In genomic region chr9:136847065-136847826, GRCh38 we compare ENCODE assay signal across 8 cellular contexts. TPM values are rescaled to one million over a fixed set of nuclear protein-coding genes. Genes with fewer than 3 reads are reported as not detected.
DNase-seq lines count a peak whose midpoint lies in the region; ATAC-seq and TF ChIP-seq lines count a peak whose summit lies in the region.

No MANE protein-coding gene starts in this region.

- H3K36me3 Mint-ChIP-seq in activated CD8-positive, alpha-beta T cell treated with anti-CD3 and anti-CD28 coated beads, Interleukin-2, amount 10 ng/mL, durations not matched to agents 7 days and 5 days (ENCODE audit: low read depth), result peaks cover 16% of the 10 kb centered on the region

- no peak for TF ChIP-seq POLR2A in prostate gland (IDR thresholded peaks at IDR 0.05)

- intact Hi-C loops in prostate gland (cut with DNase I), result loop anchor here (5.0 to 10.0 kb wide), 2 partner anchors 55 to 122 kb away; partner anchors contain the start of gene TMEM141

- peak overlapping the region; percentile 77 for H3K27ac Mint-ChIP-seq in activated CD8-positive, alpha-beta T cell treated with anti-CD3 and anti-CD28 coated beads, Interleukin-2, amount 10 ng/mL, durations not matched to agents 7 days and 5 days

- H3K27me3 ChIP-seq in prostate gland (replicated peaks; ENCODE audit: insufficient read depth), result no peaks in the 10 kb centered on the region

- H3K36me3 ChIP-seq in prostate gland, result no peaks in the 10 kb centered on the region

- peaks cover 29% of the 10 kb centered on the region for H3K4me1 Mint-ChIP-seq in activated CD8-positive, alpha-beta T cell treated with anti-CD3 and anti-CD28 coated beads, Interleukin-2, amount 10 ng/mL, durations not matched to agents 7 days and 5 days (ENCODE audit: low read depth)

- peaks cover 13% of the 10 kb centered on the region for H3K27me3 Mint-ChIP-seq in activated CD8-positive, alpha-beta T cell treated with anti-CD3 and anti-CD28 coated beads, Interleukin-2, amount 10 ng/mL, durations not matched to agents 7 days and 5 days (ENCODE audit: low read depth)

- no peaks in the 10 kb centered on the region for H3K9me3 Mint-ChIP-seq in activated CD8-positive, alpha-beta T cell treated with anti-CD3 and anti-CD28 coated beads, Interleukin-2, amount 10 ng/mL, durations not matched to agents 7 days and 5 days (ENCODE audit: insufficient read depth)

- POLR2A ChIA-PET in activated CD8-positive, alpha-beta T cell treated with anti-CD3 and anti-CD28 coated beads, Interleukin-2, amount 10 ng/mL, durations not matched to agents 7 days and 5 days (lab: Charles Lee), result interaction anchor here (1.1 to 1.5 kb wide), 4 partner anchors 34 to 55 kb away, joined by 3 to 6 read pairs (median 4); partner anchors contain the start of gene TRAF2

- H3K4me1 ChIP-seq in prostate gland (replicated peaks), result peaks cover 10% of the 10 kb centered on the region

- DNase-seq in CMK (ENCODE audit: low read depth) (peak; percentile 74), foreskin melanocyte (peak; percentile 42), prostate gland (ENCODE audit: low spot score) (no peak)
- DNase-seq in Jurkat, Clone E6-1 (ENCODE audit: low read depth, low spot score), result no peak
- DNase-seq in activated CD8-positive, alpha-beta T cell treated with anti-CD3 and anti-CD28 coated beads, Interleukin-2, amount 10 ng/mL, durations not matched to agents 7 days and 5 days, result no peak
- no peak for DNase-seq in activated CD4-positive, CD25-positive, alpha-beta regulatory T cell treated with anti-CD3 and anti-CD28 coated beads, Interleukin-2, amount 50 U/mL, for 72 hours

- peak overlapping the region; percentile 84 to 91 for H3K27ac ChIP-seq in prostate gland

- peak overlapping the region; percentile 80 for H3K4me3 ChIP-seq in Jurkat, Clone E6-1 (ENCODE audit: low read length)
- peak overlapping the region; percentile 50 to 56 for H3K4me3 ChIP-seq in prostate gland

- CTCF ChIA-PET in activated CD8-positive, alpha-beta T cell treated with anti-CD3 and anti-CD28 coated beads, Interleukin-2, amount 10 ng/mL, durations not matched to agents 7 days and 5 days (lab: Charles Lee), result interaction anchor here (1.1 to 1.8 kb wide), 6 partner anchors 34 to 188 kb away, joined by 3 to 9 read pairs (median 5); partner anchors contain the start of gene TRAF2

- TF ChIP-seq CTCF in prostate gland (IDR thresholded peaks at IDR 0.05), result no peak

- H3K9me3 ChIP-seq in prostate gland, result no peaks in the 10 kb centered on the region

- WGBS in prostate gland, result 3% methylated on average over 66 of the region's 78 CpGs

- ATAC-seq in activated CD8-positive, alpha-beta T cell treated with anti-CD3 and anti-CD28 coated beads, Interleukin-2, amount 10 ng/mL, durations not matched to agents 7 days and 5 days, result no peak
- ATAC-seq in GM21423 (IDR thresholded peaks at IDR 0.05; ENCODE audit: unreplicated experiment), result no peak
- ATAC-seq in GM18511 (IDR thresholded peaks at IDR 0.05; ENCODE audit: unreplicated experiment), result no peak

- peak overlapping the region; percentile 92 for H3K4me3 Mint-ChIP-seq in activated CD8-positive, alpha-beta T cell treated with anti-CD3 and anti-CD28 coated beads, Interleukin-2, amount 10 ng/mL, durations not matched to agents 7 days and 5 days

RNA-seq across cellular contexts. Expression of gene PHPT1, which starts 2.0 kb away (rescaled TPM):
- 101 TPM for polyA plus RNA-seq in Jurkat, Clone E6-1 (2012; ENCODE audit: insufficient read depth, insufficient read length)
- total RNA-seq in activated CD8-positive, alpha-beta T cell treated with anti-CD3 and anti-CD28 coated beads, Interleukin-2, amount 10 ng/mL, durations not matched to agents 7 days and 5 days, result 100 to 1,000 TPM; 108 to 119 TPM
- total RNA-seq in prostate gland, result 100 to 1,000 TPM; 139 to 212 TPM

RNA-seq across cellular contexts. Expression of gene MAMDC4, which starts 4.9 kb away (rescaled TPM):
- polyA plus RNA-seq in Jurkat, Clone E6-1 (2012; ENCODE audit: insufficient read depth, insufficient read length), result 8.0 TPM
- 10 to 100 TPM; 14.7 to 15.8 TPM for total RNA-seq in activated CD8-positive, alpha-beta T cell treated with anti-CD3 and anti-CD28 coated beads, Interleukin-2, amount 10 ng/mL, durations not matched to agents 7 days and 5 days
- total RNA-seq in prostate gland, result 10 to 100 TPM in 1 of 2 donors, 1 to 10 TPM in 1; 5.2 to 17.7 TPM

RNA-seq across cellular contexts. Expression of gene AJM1, which starts 5.0 kb away (rescaled TPM):
- polyA plus RNA-seq in Jurkat, Clone E6-1 (2012; ENCODE audit: insufficient read depth, insufficient read length), result 1.5 TPM
- total RNA-seq in activated CD8-positive, alpha-beta T cell treated with anti-CD3 and anti-CD28 coated beads, Interleukin-2, amount 10 ng/mL, durations not matched to agents 7 days and 5 days, result 1 to 10 TPM; 5.3 to 5.6 TPM
- total RNA-seq in prostate gland, result 10 to 100 TPM in 1 of 2 donors, 1 to 10 TPM in 1; 3.6 to 10.1 TPM

RNA-seq across cellular contexts. Expression of gene EDF1, which starts 18.9 kb away (rescaled TPM):
- polyA plus RNA-seq in Jurkat, Clone E6-1 (2012; ENCODE audit: insufficient read depth, insufficient read length), result 528 TPM
- 100 to 1,000 TPM; 279 to 310 TPM for total RNA-seq in activated CD8-positive, alpha-beta T cell treated with anti-CD3 and anti-CD28 coated beads, Interleukin-2, amount 10 ng/mL, durations not matched to agents 7 days and 5 days
- 100 to 1,000 TPM; 399 to 528 TPM for total RNA-seq in prostate gland

RNA-seq across cellular contexts. Expression of gene TRAF2, which starts 39.1 kb away (rescaled TPM):
- polyA plus RNA-seq in Jurkat, Clone E6-1 (2012; ENCODE audit: insufficient read depth, insufficient read length), result 19.0 TPM
- total RNA-seq in activated CD8-positive, alpha-beta T cell treated with anti-CD3 and anti-CD28 coated beads, Interleukin-2, amount 10 ng/mL, durations not matched to agents 7 days and 5 days, result 10 to 100 TPM; 48.5 to 57.2 TPM
- 10 to 100 TPM; 23.6 to 24.2 TPM for total RNA-seq in prostate gland

Comparison
In these comparisons a context has a peak if more than half of its experiments do, and no peak if none do; other contexts are left out.
1. DNase-seq: peak in CMK (single experiment) and foreskin melanocyte (single experiment); none in Jurkat, Clone E6-1 (single experiment), activated CD8-positive, alpha-beta T cell treated with anti-CD3 and anti-CD28 coated beads, Interleukin-2, amount 10 ng/mL, durations not matched to agents 7 days and 5 days (single experiment), prostate gland (single experiment) and activated CD4-positive, CD25-positive, alpha-beta regulatory T cell treated with anti-CD3 and anti-CD28 coated beads, Interleukin-2, amount 50 U/mL, for 72 hours (single experiment).